Comparison of ENCODE assay signal across 18 cellular contexts in the genomic region with DNA sequence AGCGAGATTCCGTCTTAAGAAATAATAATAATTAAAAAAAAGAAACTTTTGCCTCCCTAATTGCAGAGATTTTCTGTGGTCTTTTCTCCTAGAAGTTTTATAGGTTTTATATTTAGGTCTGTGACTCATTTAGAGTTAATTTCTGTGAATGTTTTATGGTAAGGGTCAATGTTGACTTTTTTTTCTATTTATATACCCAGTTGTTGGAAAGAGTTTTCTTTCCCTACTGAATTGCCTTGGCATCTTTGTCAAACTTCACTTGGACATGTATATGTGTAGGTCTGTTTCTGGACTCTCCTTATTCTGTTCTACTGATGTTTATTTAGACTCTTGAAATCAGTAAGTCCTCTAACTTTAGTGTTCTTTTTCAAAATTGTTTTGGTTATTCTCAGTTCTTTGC.
"Had no signal": no experiment of that assay in that cellular context is flagged by ENCODE, and none has a peak within 500 bp of the region (broad histone marks: within the 10 kb centered on the region; RNA-seq: fewer than 3 reads in every experiment).

No MANE protein-coding gene starts in this region.

- H3K36me3 ChIP-seq: neutrophil, right atrium auricular region, sigmoid colon had no signal

- DNase-seq: dermis blood vessel endothelial cell; esophagus squamous epithelium; foreskin fibroblast; glutamatergic neuron; islet precursor cell; mammary epithelial cell; naive thymus-derived CD8-positive, alpha-beta T cell; posterior cingulate gyrus; sigmoid colon; small intestine; stimulated activated CD4-positive, alpha-beta T cell treated with anti-CD3 and anti-CD28 coated beads, Interleukin-12 subunit alpha, Interleukin-12 subunit beta, amount 100 ng/mL, for 4 hours; stimulated activated CD4-positive, alpha-beta T cell treated with anti-CD3 and anti-CD28 coated beads, Interleukin-2, amount 100 ng/mL, for 48 hours; stimulated activated naive CD4-positive, alpha-beta T cell treated with Interleukin-2 at 50 U/mL for 16 hours; trophoblast cell had no signal

- ATAC-seq: gastroesophageal sphincter; left lobe of liver; naive thymus-derived CD8-positive, alpha-beta T cell had no signal

- FAIRE-seq: small intestine had no signal

- H3K4me3 ChIP-seq: esophagus squamous epithelium, gastroesophageal sphincter, right atrium auricular region, sigmoid colon had no signal

- H3K9me3 ChIP-seq: neutrophil had no signal

- H3K27ac ChIP-seq: esophagus squamous epithelium, gastroesophageal sphincter, neutrophil, right atrium auricular region, sigmoid colon had no signal

- H3K27me3 Mint-ChIP-seq: naive thymus-derived CD8-positive, alpha-beta T cell had no signal

- H3K27me3 ChIP-seq: esophagus squamous epithelium, gastroesophageal sphincter, neutrophil, right atrium auricular region, sigmoid colon had no signal
